In the genomic region with DNA sequence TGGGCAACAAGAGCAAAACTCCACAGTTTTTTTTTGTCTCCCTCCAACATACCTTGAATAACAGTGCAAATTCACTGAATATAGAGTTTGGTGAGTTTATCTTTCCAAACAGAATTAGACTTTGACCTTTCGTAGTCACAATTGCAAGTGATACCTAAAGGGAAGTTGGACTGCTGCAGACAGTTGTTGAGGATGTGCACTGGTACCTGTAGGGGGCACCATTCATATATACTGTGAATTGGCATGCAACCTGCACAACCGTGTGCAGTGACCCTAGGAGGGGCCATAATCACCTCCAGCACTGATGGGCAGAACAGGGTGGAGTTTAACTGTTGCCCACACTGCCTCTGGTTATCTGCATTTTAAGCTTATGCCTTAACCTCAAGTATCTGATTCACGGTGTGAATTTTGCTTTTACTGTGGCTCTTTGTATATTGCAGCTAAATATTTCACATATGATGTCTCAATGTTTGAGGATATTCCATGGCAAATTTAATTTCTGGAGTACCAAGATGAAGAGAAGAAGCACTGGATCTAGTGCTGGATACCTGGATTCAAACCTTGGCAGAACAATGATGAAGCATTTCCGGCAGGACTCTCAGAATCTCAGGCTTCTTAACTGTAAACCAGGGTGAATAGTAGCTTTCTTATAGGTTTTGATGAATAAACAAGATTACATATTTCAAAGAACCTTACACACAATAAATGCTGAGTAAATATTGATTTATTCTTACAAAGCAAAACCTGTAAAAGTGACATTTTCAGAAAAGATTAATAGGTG, we compare ENCODE assay signal across 8 cellular contexts.
DNase-seq lines count a peak whose midpoint lies in the region; ATAC-seq and TF ChIP-seq lines count a peak whose summit lies in the region.

No MANE protein-coding gene starts in this region.

- TF ChIP-seq CTCF in 22Rv1 (IDR thresholded peaks at IDR 0.05) (peak; percentile 76), GM06990 (IDR thresholded peaks at IDR 0.05; ENCODE audit: insufficient read depth, low read length, poor library complexity, severe bottlenecking) (peak; percentile 64), right lobe of liver (IDR thresholded peaks at IDR 0.05) (peak; percentile 35 to 61 (median 44)), RWPE1 (conservative IDR thresholded peaks at IDR 0.05; ENCODE audit: low read depth) (no peak), stomach (IDR thresholded peaks at IDR 0.05) (peak in 2 of 7 experiments; percentile 12 to 27)

- DNase-seq in GM06990 (ENCODE audit: extremely low read depth, insufficient read length) (no peak), UCSD-AML1 (lab: John Stamatoyannopoulos, UW; ENCODE audit: unreplicated experiment) (peak; percentile 13), right lobe of liver (no peak), RWPE1 (ENCODE audit: low spot score) (no peak), stomach (no peak)

- WGBS in right lobe of liver (ENCODE audit: insufficient coverage, low coverage, low lambda C conversion rate, missing lambda C conversion rate), result 52% methylated on average over 4 of the region's 4 CpGs
- 35 to 52% (median 42%) methylated on average over 4 of the region's 4 CpGs for WGBS in stomach, 5 donors

- H3K36me3 ChIP-seq in GM06990 (ENCODE audit: control insufficient read depth, insufficient read depth, low read length) (no peaks in the 10 kb centered on the region), right lobe of liver (no peaks in the 10 kb centered on the region), stomach (no peaks in the 10 kb centered on the region)

- H3K4me3 Mint-ChIP-seq in stimulated activated memory B cell treated with anti-CD40 and anti-IgM and Interleukin-4, amounts not matched to agents 10 μg/mL and 1 μg/mL and 100 μg/mL, for 72 hours, result no peak overlapping the region

- CTCF ChIA-PET in RWPE1 (lab: Yijun Ruan, JAX), result interaction anchor here (0.7 to 2.3 kb wide), 2 partner anchors 9 to 100 kb away, joined by 3 to 10 read pairs; no protein-coding TSS in a partner anchor

- H3K4me3 ChIP-seq in GM06990 (replicated peaks; ENCODE audit: low read depth, low read length) (no peak overlapping the region), right lobe of liver (no peak overlapping the region), stomach (no peak overlapping the region)

- no peak overlapping the region for H3K27ac Mint-ChIP-seq in stimulated activated memory B cell treated with anti-CD40 and anti-IgM and Interleukin-4, amounts not matched to agents 10 μg/mL and 1 μg/mL and 100 μg/mL, for 72 hours

- H3K27ac ChIP-seq in 22Rv1 (peak overlapping the region; percentile 22), right lobe of liver (no peak overlapping the region), RWPE1 (no peak overlapping the region), stomach (no peak overlapping the region)

- H3K27me3 ChIP-seq in GM06990 (replicated peaks; ENCODE audit: control insufficient read depth, insufficient read depth, low read length) (no peaks in the 10 kb centered on the region; the same call in 1 of the 2 replicates), right lobe of liver (no peaks in the 10 kb centered on the region), stomach (no peaks in the 10 kb centered on the region)

- no peak for TF ChIP-seq EP300 in stomach (IDR thresholded peaks at IDR 0.05)

- H3K9me3 Mint-ChIP-seq in stimulated activated memory B cell treated with anti-CD40 and anti-IgM and Interleukin-4, amounts not matched to agents 10 μg/mL and 1 μg/mL and 100 μg/mL, for 72 hours, result no peaks in the 10 kb centered on the region

- intact Hi-C loops in right lobe of liver (cut with DNase I), result no loop called here
- intact Hi-C loops in stomach (cut with DNase I; ENCODE audit: low total_unique reads), result no loop called here

- H3K36me3 Mint-ChIP-seq in stimulated activated memory B cell treated with anti-CD40 and anti-IgM and Interleukin-4, amounts not matched to agents 10 μg/mL and 1 μg/mL and 100 μg/mL, for 72 hours, result no peaks in the 10 kb centered on the region

- no peaks in the 10 kb centered on the region for H3K4me1 Mint-ChIP-seq in stimulated activated memory B cell treated with anti-CD40 and anti-IgM and Interleukin-4, amounts not matched to agents 10 μg/mL and 1 μg/mL and 100 μg/mL, for 72 hours

- no peaks in the 10 kb centered on the region for H3K4me1 ChIP-seq in right lobe of liver
- peaks cover 0 to 26% (median 5%) of the 10 kb centered on the region in 4 donors for H3K4me1 ChIP-seq in stomach

- H3K27me3 Mint-ChIP-seq in stimulated activated memory B cell treated with anti-CD40 and anti-IgM and Interleukin-4, amounts not matched to agents 10 μg/mL and 1 μg/mL and 100 μg/mL, for 72 hours, result peaks cover 13% of the 10 kb centered on the region

- no peak for TF ChIP-seq POLR2A in right lobe of liver (IDR thresholded peaks at IDR 0.05)
- no peak for TF ChIP-seq POLR2A in stomach (IDR thresholded peaks at IDR 0.05)

- POLR2A ChIA-PET in RWPE1 (lab: Yijun Ruan, JAX; ENCODE audit: low non-redundant PET), result no interaction called here

- H3K9me3 ChIP-seq in right lobe of liver (no peaks in the 10 kb centered on the region), stomach (no peaks in the 10 kb centered on the region)

- ATAC-seq in HG03159 (IDR thresholded peaks at IDR 0.05; ENCODE audit: unreplicated experiment), result peak; percentile 76
- ATAC-seq in right lobe of liver, result peak; percentile 87 to 90 (median 89)
- ATAC-seq in stimulated activated memory B cell treated with anti-CD40 and anti-IgM and Interleukin-4, amounts not matched to agents 10 μg/mL and 1 μg/mL and 100 μg/mL, for 72 hours, result no peak
